In genomic region chr2:196369967-196370366, GRCh38 we compare ENCODE assay signal across 1 cellular context.
TF ChIP-seq lines count a peak whose summit lies in the region.

No MANE protein-coding gene starts in this region.

TF ChIP-seq in H1, 55 proteins besides CTCF, POLR2A, EP300 and RAD21 (continued from another document):
- TF ChIP-seq TCF12 (IDR thresholded peaks at IDR 0.05; ENCODE audit: low read depth, low read length) (no peak), GTF2F1 (IDR thresholded peaks at IDR 0.05; ENCODE audit: borderline replicate concordance, low read depth, low read length) (no peak), SP1 (IDR thresholded peaks at IDR 0.05; ENCODE audit: low read depth, low read length) (no peak), KDM5A (IDR thresholded peaks at IDR 0.05; ENCODE audit: low read length) (no peak), JUN (IDR thresholded peaks at IDR 0.05; ENCODE audit: low read depth, low read length) (no peak), E2F6 (IDR thresholded peaks at IDR 0.05) (no peak), BCL11A (IDR thresholded peaks at IDR 0.05; ENCODE audit: low read depth in 2 of 2, low read length in 2 of 2) (no peak), ASH2L (IDR thresholded peaks at IDR 0.05; ENCODE audit: low read length) (no peak), NRF1 (IDR thresholded peaks at IDR 0.05; ENCODE audit: low read depth, low read length) (no peak), ATF3 (IDR thresholded peaks at IDR 0.05; ENCODE audit: insufficient read depth, low read depth, low read length) (no peak)
